Comparison of ENCODE assay signal across 26 cellular contexts in the genomic region with DNA sequence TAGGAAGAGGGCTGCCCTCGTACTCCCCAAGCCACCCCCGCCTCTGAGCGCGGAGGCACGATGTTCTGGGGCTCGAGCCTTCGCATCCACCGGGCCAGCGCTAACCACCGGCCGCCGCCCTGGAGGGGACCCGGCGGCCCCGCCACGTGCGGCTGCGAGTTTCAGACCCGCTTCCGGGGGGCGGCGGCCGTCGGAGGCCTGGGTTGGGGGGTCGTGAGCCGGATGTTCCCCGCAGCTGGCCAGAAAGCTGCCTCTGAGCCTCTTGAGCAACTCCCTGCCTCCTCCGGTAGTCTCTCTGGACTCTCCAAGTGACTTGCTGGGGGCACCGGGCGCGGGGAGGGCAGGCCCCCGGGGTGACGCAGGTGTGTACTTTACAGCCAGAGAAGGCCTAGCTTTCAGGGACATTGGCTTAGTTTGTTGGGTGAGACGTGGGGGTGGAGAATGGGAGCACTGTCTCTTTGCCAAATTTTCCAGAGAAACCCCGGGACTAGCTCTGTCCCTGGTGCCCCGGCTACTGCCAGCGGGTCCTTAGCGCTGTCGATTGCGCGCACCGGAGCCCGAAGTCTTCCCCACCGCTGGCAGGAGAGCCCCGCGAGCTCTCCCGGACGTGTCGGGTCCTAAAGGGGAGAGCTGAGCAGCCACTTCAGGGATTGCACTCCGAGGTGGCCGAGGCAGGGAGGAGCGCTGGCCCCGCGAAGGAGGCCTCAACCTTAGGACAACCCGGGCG. TPM values are rescaled to one million over a fixed set of nuclear protein-coding genes. Genes with fewer than 3 reads are reported as not detected.
A peak's percentile ranks its signal among the peaks of the same experiment; 100 is the strongest.
DNase-seq lines count a peak whose midpoint lies in the region; ATAC-seq, FAIRE-seq and TF ChIP-seq lines count a peak whose summit lies in the region.
"Had no signal": no experiment of that assay in that cellular context is flagged by ENCODE, and none has a peak within 500 bp of the region (broad histone marks: within the 10 kb centered on the region; RNA-seq: fewer than 3 reads in every experiment).

No MANE protein-coding gene starts in this region.

- no peak overlapping the region for H3K27ac ChIP-seq in coronary artery
- H3K27ac ChIP-seq in iPS-20b (ENCODE audit: low read length): no peak overlapping the region
- H3K27ac ChIP-seq in psoas muscle: no peak overlapping the region
- H3K27ac ChIP-seq: GM23248, sigmoid colon had no signal

- intact Hi-C loops in psoas muscle (cut with DNase I): no loop called here

- peaks cover 72% of the 10 kb centered on the region for H3K27me3 Mint-ChIP-seq in activated CD8-positive, alpha-beta memory T cell treated with anti-CD3 and anti-CD28 coated beads, Interleukin-2, amount 10 ng/mL, durations not matched to agents 7 days and 5 days

- TF ChIP-seq CTCF in GM13977 (IDR thresholded peaks at IDR 0.05; ENCODE audit: extremely low read depth, insufficient read depth, missing control alignments) (no peak), coronary artery (IDR thresholded peaks at IDR 0.05) (no peak), psoas muscle (IDR thresholded peaks at IDR 0.05) (no peak)

- H3K4me3 ChIP-seq in coronary artery (peak overlapping the region; percentile 28), iPS-20b (ENCODE audit: low read length) (peak overlapping the region; percentile 66), psoas muscle (peak overlapping the region; percentile 25)
- H3K4me3 ChIP-seq: GM23248, sigmoid colon had no signal

- H3K9ac ChIP-seq in iPS-20b (ENCODE audit: low read depth, low read length): peak overlapping the region; percentile 74; the same call in 1 of the 2 replicates
- H3K9ac ChIP-seq: GM23248 had no signal

- CTCF ChIA-PET in activated CD8-positive, alpha-beta memory T cell treated with anti-CD3 and anti-CD28 coated beads, Interleukin-2, amount 10 ng/mL, durations not matched to agents 7 days and 5 days (lab: Charles Lee): no interaction called here

- no peak overlapping the region for H3K4me3 Mint-ChIP-seq in activated CD8-positive, alpha-beta memory T cell treated with anti-CD3 and anti-CD28 coated beads, Interleukin-2, amount 10 ng/mL, durations not matched to agents 7 days and 5 days
- H3K4me3 Mint-ChIP-seq: activated naive CD4-positive, alpha-beta T cell treated with anti-CD3 and anti-CD28 coated beads for 36 hours; stimulated activated effector memory CD8-positive, alpha-beta T cell treated with anti-CD3 and anti-CD28 coated beads, Interleukin-12 subunit alpha, Interleukin-12 subunit beta, amount 100 ng/mL, for 72 hours had no signal

- no peaks in the 10 kb centered on the region for H3K4me1 Mint-ChIP-seq in activated CD8-positive, alpha-beta memory T cell treated with anti-CD3 and anti-CD28 coated beads, Interleukin-2, amount 10 ng/mL, durations not matched to agents 7 days and 5 days
- H3K4me1 Mint-ChIP-seq: stimulated activated effector memory CD8-positive, alpha-beta T cell treated with anti-CD3 and anti-CD28 coated beads, Interleukin-12 subunit alpha, Interleukin-12 subunit beta, amount 100 ng/mL, for 72 hours had no signal

- peak; percentile 37 for DNase-seq in GM13977 (ENCODE audit: low spot score)
- no peak for DNase-seq in coronary artery (ENCODE audit: low spot score)
- DNase-seq in psoas muscle: no peak
- no peak for DNase-seq in cortex of kidney (lab: John Stamatoyannopoulos, UW)
- no peak for DNase-seq in activated CD8-positive, alpha-beta memory T cell treated with anti-CD3 and anti-CD28 coated beads, Interleukin-2, amount 10 ng/mL, durations not matched to agents 7 days and 5 days
- no peak for DNase-seq in GM12892 (ENCODE audit: insufficient read length)
- no peak for DNase-seq in KG1 (lab: John Stamatoyannopoulos, UW)
- DNase-seq: activated CD4-positive, alpha-beta T cell treated with anti-CD3 and anti-CD28 coated beads, Interleukin-2, amount 50 U/mL, for 4 hours; activated naive CD4-positive, alpha-beta T cell treated with anti-CD3 and anti-CD28 coated beads for 36 hours; CD4-positive, CD25-positive, alpha-beta regulatory T cell; foreskin fibroblast; GM23248; hypothalamus; NCI-H1417; NCI-H2171; NCI-H526 treated with DMSO at 0.1 percent for 48 hours; OCI-M1; SHP77 treated with DMSO at 0.1 percent for 48 hours; sigmoid colon had no signal

- peaks cover 82% of the 10 kb centered on the region for H3K27me3 ChIP-seq in iPS-20b (ENCODE audit: insufficient read depth, low read length)
- H3K27me3 ChIP-seq in psoas muscle (ENCODE audit: insufficient read depth in 3 of 3, low read length in 2 of 3): peaks cover 3 to 79% (median 35%) of the 10 kb centered on the region in 3 donors

- H3K36me3 Mint-ChIP-seq in activated CD8-positive, alpha-beta memory T cell treated with anti-CD3 and anti-CD28 coated beads, Interleukin-2, amount 10 ng/mL, durations not matched to agents 7 days and 5 days: no peaks in the 10 kb centered on the region
- H3K36me3 Mint-ChIP-seq: CD4-positive, CD25-positive, alpha-beta regulatory T cell; stimulated activated effector memory CD8-positive, alpha-beta T cell treated with anti-CD3 and anti-CD28 coated beads, Interleukin-12 subunit alpha, Interleukin-12 subunit beta, amount 100 ng/mL, for 72 hours had no signal

- H3K9me3 ChIP-seq in iPS-20b (ENCODE audit: insufficient read depth, low read depth, low read length) (no peaks in the 10 kb centered on the region), psoas muscle (no peaks in the 10 kb centered on the region)
- H3K9me3 ChIP-seq: sigmoid colon had no signal

- H3K27ac Mint-ChIP-seq in activated CD8-positive, alpha-beta memory T cell treated with anti-CD3 and anti-CD28 coated beads, Interleukin-2, amount 10 ng/mL, durations not matched to agents 7 days and 5 days: no peak overlapping the region
- H3K27ac Mint-ChIP-seq: activated naive CD4-positive, alpha-beta T cell treated with anti-CD3 and anti-CD28 coated beads for 36 hours; CD4-positive, CD25-positive, alpha-beta regulatory T cell; stimulated activated effector memory CD8-positive, alpha-beta T cell treated with anti-CD3 and anti-CD28 coated beads, Interleukin-12 subunit alpha, Interleukin-12 subunit beta, amount 100 ng/mL, for 72 hours had no signal

- in situ Hi-C loops in GM13977 (cut with MboI; ENCODE audit: low pct_unique_long_range_greater_than_20kb, low sequenced_read_pairs, unreplicated experiment): no loop called here

- H3K4me1 ChIP-seq in iPS-20b (ENCODE audit: insufficient read depth, low read length) (peaks cover 27% of the 10 kb centered on the region; the same call in 1 of the 2 replicates), psoas muscle (no peaks in the 10 kb centered on the region)

- no peak for ATAC-seq in psoas muscle
- ATAC-seq in activated CD8-positive, alpha-beta memory T cell treated with anti-CD3 and anti-CD28 coated beads, Interleukin-2, amount 10 ng/mL, durations not matched to agents 7 days and 5 days: no peak
- ATAC-seq: stimulated activated effector memory CD8-positive, alpha-beta T cell treated with anti-CD3 and anti-CD28 coated beads, Interleukin-12 subunit alpha, Interleukin-12 subunit beta, amount 100 ng/mL, for 72 hours had no signal

- 1 to 3% (median 3%) methylated on average over 52 to 56 of the region's 56 CpGs for WGBS in psoas muscle, 3 donors

- H3K9me3 Mint-ChIP-seq in activated CD8-positive, alpha-beta memory T cell treated with anti-CD3 and anti-CD28 coated beads, Interleukin-2, amount 10 ng/mL, durations not matched to agents 7 days and 5 days (ENCODE audit: low read depth): no peaks in the 10 kb centered on the region
- H3K9me3 Mint-ChIP-seq: stimulated activated effector memory CD8-positive, alpha-beta T cell treated with anti-CD3 and anti-CD28 coated beads, Interleukin-12 subunit alpha, Interleukin-12 subunit beta, amount 100 ng/mL, for 72 hours had no signal

- no peak for TF ChIP-seq POLR2A in GM12892 (IDR thresholded peaks at IDR 0.05; ENCODE audit: low read depth, low read length)

- no peak for FAIRE-seq in GM12892 (lab: Jason Lieb, UNC)
- FAIRE-seq: astrocyte, GM18507 had no signal

- H3K36me3 ChIP-seq in iPS-20b (ENCODE audit: insufficient read depth, low read depth, low read length) (peaks cover 2% of the 10 kb centered on the region; the same call in 1 of the 2 replicates), psoas muscle (ENCODE audit: insufficient read depth in 1 of 2, low read depth in 1 of 2) (no peaks in the 10 kb centered on the region)
- H3K36me3 ChIP-seq: sigmoid colon had no signal

RNA-seq across cellular contexts. Expression of a gene that starts 15.6 kb away (rescaled TPM):
- total RNA-seq in psoas muscle: not detected
- polyA plus RNA-seq in psoas muscle: not detected
- not detected for total RNA-seq in activated CD8-positive, alpha-beta memory T cell treated with anti-CD3 and anti-CD28 coated beads, Interleukin-2, amount 10 ng/mL, durations not matched to agents 7 days and 5 days
- not detected for polyA plus RNA-seq in GM12892 (2012; ENCODE audit: missing spikeins)
- total RNA-seq: activated naive CD4-positive, alpha-beta T cell treated with anti-CD3 and anti-CD28 coated beads for 36 hours; CD4-positive, CD25-positive, alpha-beta regulatory T cell; GM23248; liver; omental fat pad; sigmoid colon; T-helper 1 cell treated with Interleukin-12 subunit alpha and Interleukin-12 subunit beta and Interleukin-4 antibody, amounts not matched to agents 30 ng/mL and 1 ng/mL, for 36 hours had no signal
- polyA plus RNA-seq: CD4-positive, CD25-positive, alpha-beta regulatory T cell; GM23248; liver; sigmoid colon had no signal
